8 cellular contexts compared by ENCODE assay signal in genomic region chr13:31965361-31966066, GRCh38.
DNase-seq lines count a peak whose midpoint lies in the region; ATAC-seq and TF ChIP-seq lines count a peak whose summit lies in the region.

No MANE protein-coding gene starts in this region.

- TF ChIP-seq RAD21 in IMR-90 (IDR thresholded peaks at IDR 0.05; ENCODE audit: low read length), result no peak

- H2AK9ac ChIP-seq in IMR-90 (replicated peaks; ENCODE audit: low read depth, low read length, poor library complexity), result no peak overlapping the region

- DNase-seq in GM06990 (ENCODE audit: extremely low read depth, insufficient read length), result peak; percentile 62
- DNase-seq in IMR-90, result peak; percentile 84
- peak; percentile 51 for DNase-seq in hepatocyte (ENCODE audit: low spot score)
- DNase-seq in SK-N-DZ (ENCODE audit: low spot score), result no peak
- DNase-seq in ascending aorta (ENCODE audit: low spot score in 2 of 2), result no peak
- no peak for DNase-seq in iPS-NIHi7 (ENCODE audit: extremely low spot score)
- no peak for DNase-seq in HUDEP-2 (lab: John Stamatoyannopoulos, UW; ENCODE audit: unreplicated experiment in 76 of 76)

- H3K27me3 ChIP-seq in GM06990 (replicated peaks; ENCODE audit: control insufficient read depth, insufficient read depth, low read length), result no peaks in the 10 kb centered on the region
- no peaks in the 10 kb centered on the region for H3K27me3 ChIP-seq in IMR-90 (ENCODE audit: control insufficient read depth, insufficient read depth, low read length)
- no peaks in the 10 kb centered on the region for H3K27me3 ChIP-seq in hepatocyte
- H3K27me3 ChIP-seq in ascending aorta, result no peaks in the 10 kb centered on the region

- H3K9me3 ChIP-seq in IMR-90 (ENCODE audit: control insufficient read depth, insufficient read depth, low read length) (no peaks in the 10 kb centered on the region), hepatocyte (ENCODE audit: low read depth) (no peaks in the 10 kb centered on the region), ascending aorta (no peaks in the 10 kb centered on the region)

- H2AFZ ChIP-seq in IMR-90 (replicated peaks; ENCODE audit: low read length, poor library complexity) (no peak overlapping the region), hepatocyte (no peak overlapping the region)

- H4K8ac ChIP-seq in IMR-90 (ENCODE audit: low read depth in 2 of 2, low read length in 2 of 2), result peak overlapping the region in 1 of 2 experiments; percentile 71; a peak in 2 of 4 replicates

- H3K9ac ChIP-seq in IMR-90 (ENCODE audit: low read depth, low read length), result peak overlapping the region; percentile 62; the same call in 1 of the 2 replicates

- H2BK5ac ChIP-seq in IMR-90 (ENCODE audit: low read depth, low read length, poor library complexity, severe bottlenecking), result peak overlapping the region; percentile 75

- TF ChIP-seq POLR2A in IMR-90 (IDR thresholded peaks at IDR 0.05; ENCODE audit: low read depth, low read length), result no peak

- no peaks in the 10 kb centered on the region for H3K79me1 ChIP-seq in IMR-90 (ENCODE audit: low read depth in 1 of 2, low read length in 2 of 2)

- no peak overlapping the region for H3K56ac ChIP-seq in IMR-90 (ENCODE audit: extremely low read depth, insufficient read depth, low read length)

- H2BK120ac ChIP-seq in IMR-90 (ENCODE audit: low read depth, low read length), result peak overlapping the region; percentile 78

- H2BK20ac ChIP-seq in IMR-90 (ENCODE audit: low read depth, low read length), result peak overlapping the region; percentile 61; the same call in 1 of the 2 replicates

- no TSS peak for BruUV-seq in IMR-90 (replicated peaks; lab: Mats Ljungman, UMichigan)

- in situ Hi-C loops in IMR-90 (cut with MboI; ENCODE audit: low sequenced_read_pairs), result no loop called here

- ATAC-seq in GM21529 (IDR thresholded peaks at IDR 0.05; ENCODE audit: unreplicated experiment) (peak; percentile 95), IMR-90 (ENCODE audit: low read depth) (peak; percentile 77)

- WGBS in IMR-90 (ENCODE audit: extremely low coverage in 2 of 2, insufficient read length in 1 of 2), 2 experiments, result no CpG with 5 or more reads among the region's 3 CpGs
- 28% methylated on average over 3 of the region's 3 CpGs for WGBS in hepatocyte (ENCODE audit: low lambda C conversion rate, missing lambda C conversion rate)

- POLR2A ChIA-PET in IMR-90 (lab: Charles Lee; ENCODE audit: unreplicated experiment), result no interaction called here

- no peak overlapping the region for H3K23ac ChIP-seq in IMR-90 (ENCODE audit: low read depth, low read length)

- intact Hi-C loops in IMR-90 (cut with micrococcal nuclease) (loop anchor here (1.0 kb wide), 1 partner anchor 8 kb away; no protein-coding TSS in a partner anchor), ascending aorta (cut with DNase I) (no loop called here)

- peak overlapping the region; percentile 61; the same call in 1 of the 2 replicates for H3K14ac ChIP-seq in IMR-90 (replicated peaks; ENCODE audit: low read depth, low read length)

- H3K4me3 ChIP-seq in GM06990 (replicated peaks; ENCODE audit: low read depth, low read length) (no peak overlapping the region), IMR-90 (ENCODE audit: insufficient read depth, low read depth, low read length) (no peak overlapping the region), hepatocyte (no peak overlapping the region), ascending aorta (no peak overlapping the region)

- TF ChIP-seq CTCF in GM06990 (IDR thresholded peaks at IDR 0.05; ENCODE audit: insufficient read depth, low read length, poor library complexity, severe bottlenecking) (no peak), IMR-90 (conservative IDR thresholded peaks at IDR 0.05; ENCODE audit: low read depth, low read length) (0 out of 2 replicates have a peak, but pooled peaks have one; percentile 0), hepatocyte (IDR thresholded peaks at IDR 0.05; ENCODE audit: poor library complexity) (no peak), ascending aorta (IDR thresholded peaks at IDR 0.05) (no peak)

- H3K36me3 ChIP-seq in GM06990 (ENCODE audit: control insufficient read depth, insufficient read depth, low read length), result no peaks in the 10 kb centered on the region
- H3K36me3 ChIP-seq in IMR-90 (ENCODE audit: control insufficient read depth, insufficient read depth, low read length), result no peaks in the 10 kb centered on the region
- H3K36me3 ChIP-seq in hepatocyte (replicated peaks; ENCODE audit: insufficient read depth, low read depth), result no peaks in the 10 kb centered on the region
- H3K36me3 ChIP-seq in ascending aorta, result no peaks in the 10 kb centered on the region

- no peaks in the 10 kb centered on the region for H3K79me2 ChIP-seq in hepatocyte

- H4K91ac ChIP-seq in IMR-90 (ENCODE audit: insufficient read depth, low read depth, low read length), result no peak overlapping the region

- H2AK5ac ChIP-seq in IMR-90 (ENCODE audit: low read depth, low read length), result peak overlapping the region; percentile 70; the same call in 1 of the 2 replicates

- dilution Hi-C loops in IMR-90 (cut with HindIII; ENCODE audit: low sequenced_read_pairs, unreplicated experiment), result no loop called here

- H4K5ac ChIP-seq in IMR-90 (ENCODE audit: low read depth, low read length), result peak overlapping the region; percentile 91; the same call in 1 of the 2 replicates

- 0 out of 2 replicates have a peak, but pooled peaks cover 3% of the 10 kb centered on the region for H3K9me1 ChIP-seq in IMR-90 (ENCODE audit: insufficient read depth, low read length)

- H3K9me2 ChIP-seq in hepatocyte (replicated peaks; ENCODE audit: insufficient read depth), result no peaks in the 10 kb centered on the region

- peak overlapping the region; percentile 1; the same call in 1 of the 2 replicates for H3K4ac ChIP-seq in IMR-90 (ENCODE audit: low read depth, low read length)

- H3K4me2 ChIP-seq in IMR-90 (ENCODE audit: low read depth, low read length) (peak overlapping the region; percentile 93), hepatocyte (no peak overlapping the region)

- CTCF ChIA-PET in IMR-90 (lab: Yijun Ruan, JAX), result no interaction called here

- H4K20me1 ChIP-seq in IMR-90 (ENCODE audit: insufficient read depth, low read length), result no peaks in the 10 kb centered on the region
- H4K20me1 ChIP-seq in hepatocyte (ENCODE audit: insufficient read depth, poor library complexity, severe bottlenecking), result no peaks in the 10 kb centered on the region

- H3K27ac ChIP-seq in IMR-90 (ENCODE audit: insufficient read depth, low read length) (peak overlapping the region; percentile 52; the same call in 1 of the 2 replicates), hepatocyte (peak overlapping the region; percentile 8), ascending aorta (peak overlapping the region in 1 of 2 donors; percentile 47)

- peak overlapping the region; percentile 95; the same call in 1 of the 2 replicates for H3K18ac ChIP-seq in IMR-90 (ENCODE audit: low read depth, low read length)

- peak overlapping the region; percentile 36; the same call in 1 of the 3 replicates for H2BK15ac ChIP-seq in IMR-90 (ENCODE audit: low read depth, low read length)

- H3K4me1 ChIP-seq in IMR-90 (ENCODE audit: control insufficient read depth, insufficient read depth, low read length), result peaks cover 8% of the 10 kb centered on the region; the same call in 1 of the 2 replicates
- peaks cover 3% of the 10 kb centered on the region for H3K4me1 ChIP-seq in hepatocyte (ENCODE audit: insufficient read depth)
- H3K4me1 ChIP-seq in ascending aorta, result no peaks in the 10 kb centered on the region

TF ChIP-seq in IMR-90, 13 proteins besides CTCF, POLR2A, EP300 and RAD21:
- TF ChIP-seq MAFK (IDR thresholded peaks at IDR 0.05; ENCODE audit: low read depth, low read length), result no peak
- TF ChIP-seq SMC3 (IDR thresholded peaks at IDR 0.05; ENCODE audit: low read depth, low read length), result no peak
- no peak for TF ChIP-seq CHD1 (IDR thresholded peaks at IDR 0.05; ENCODE audit: low read depth, low read length)
- TF ChIP-seq USF2 (IDR thresholded peaks at IDR 0.05; ENCODE audit: low read depth, low read length), result no peak
- TF ChIP-seq RCOR1 (IDR thresholded peaks at IDR 0.05; ENCODE audit: insufficient replicate concordance, low read length), result no peak
- no peak for TF ChIP-seq FOS (IDR thresholded peaks at IDR 0.05; ENCODE audit: low read depth, low read length)
- no peak for TF ChIP-seq MXI1 (IDR thresholded peaks at IDR 0.05; ENCODE audit: borderline replicate concordance, low read depth, low read length)
- no peak for TF ChIP-seq NFE2L2 (IDR thresholded peaks at IDR 0.05; ENCODE audit: low read depth, low read length)
- TF ChIP-seq MAZ (IDR thresholded peaks at IDR 0.05; ENCODE audit: borderline replicate concordance, low read depth, low read length), result no peak
- no peak for TF ChIP-seq RFX5 (IDR thresholded peaks at IDR 0.05; ENCODE audit: low read depth, low read length)
- TF ChIP-seq ELK1 (IDR thresholded peaks at IDR 0.05; ENCODE audit: borderline replicate concordance, low read depth, low read length), result no peak
- TF ChIP-seq BHLHE40 (IDR thresholded peaks at IDR 0.05; ENCODE audit: low read depth, low read length), result no peak
- TF ChIP-seq CEBPB (IDR thresholded peaks at IDR 0.05; ENCODE audit: low read depth, low read length), result no peak

Comparison
In these comparisons a context has a peak if more than half of its experiments do, and no peak if none do; other contexts are left out.
1. DNase-seq: peak in GM06990 (single experiment), IMR-90 (single experiment) and hepatocyte (single experiment); none in SK-N-DZ (single experiment), ascending aorta (0 of 2), iPS-NIHi7 (single experiment) and HUDEP-2 (0 of 76).